ENCODE assay signal across 8 cellular contexts in genomic region chr1:244049969-244050834, GRCh38. TPM values are rescaled to one million over a fixed set of nuclear protein-coding genes. Genes with fewer than 3 reads are reported as not detected.
DNase-seq lines count a peak whose midpoint lies in the region; ATAC-seq and TF ChIP-seq lines count a peak whose summit lies in the region.

No MANE protein-coding gene starts in this region.

- peaks cover 12% of the 10 kb centered on the region for H3K4me1 Mint-ChIP-seq in nephron progenitor cell

- peak overlapping the region; percentile 47 for H3K9ac ChIP-seq in endocrine pancreas (ENCODE audit: control insufficient read depth, insufficient read depth, low read length)

- no peaks in the 10 kb centered on the region for H3K36me3 Mint-ChIP-seq in nephron progenitor cell (ENCODE audit: low read depth)

- peak; percentile 68 for DNase-seq in NCI-H82 (lab: John Stamatoyannopoulos, UW)
- DNase-seq in NCI-H82 treated with DMSO at 0.1 percent for 48 hours (lab: John Stamatoyannopoulos, UW; ENCODE audit: unreplicated experiment) = no peak
- DNase-seq in RPMI7951 (ENCODE audit: low read depth) = peak; percentile 7
- peak; percentile 29 for DNase-seq in nephron progenitor cell
- DNase-seq in NCI-H187 (lab: John Stamatoyannopoulos, UW) = no peak

- no peaks in the 10 kb centered on the region for H3K9me3 Mint-ChIP-seq in nephron progenitor cell

- H3K4me1 ChIP-seq in endocrine pancreas (ENCODE audit: control insufficient read depth, insufficient read depth, low read length) = peaks cover 7% of the 10 kb centered on the region

- no peaks in the 10 kb centered on the region for H3K27me3 ChIP-seq in endocrine pancreas (ENCODE audit: control insufficient read depth, insufficient read depth, low read length)

- H3K9me3 ChIP-seq in endocrine pancreas (ENCODE audit: control insufficient read depth, low read length) = no peaks in the 10 kb centered on the region

- no peak for ATAC-seq in HG02884 (IDR thresholded peaks at IDR 0.05; ENCODE audit: unreplicated experiment)
- no peak for ATAC-seq in GM21576 (IDR thresholded peaks at IDR 0.05; ENCODE audit: unreplicated experiment)

- H3K4me3 Mint-ChIP-seq in nephron progenitor cell = no peak overlapping the region

- no peak for TF ChIP-seq CTCF in nephron progenitor cell (IDR thresholded peaks at IDR 0.05)

- peak overlapping the region; percentile 86 for H3K4me3 ChIP-seq in endocrine pancreas (ENCODE audit: control insufficient read depth, insufficient read depth, low read length)

- peaks cover 5% of the 10 kb centered on the region for H3K36me3 ChIP-seq in endocrine pancreas (ENCODE audit: control insufficient read depth, insufficient read depth, low read length)

- peaks cover 15% of the 10 kb centered on the region for H3K27me3 Mint-ChIP-seq in nephron progenitor cell (ENCODE audit: low read depth, poor library complexity)

- H3K27ac Mint-ChIP-seq in nephron progenitor cell = peak overlapping the region; percentile 99

RNA-seq across cellular contexts. Expression of gene ZBTB18, which starts 0.9 kb away (rescaled TPM):
- total RNA-seq in RPMI7951 (2014; rRNA removed; shearing (Covaris generic)) = 13.6 and 16.5 TPM in 2 replicates

Comparison
In these comparisons a context has a peak if more than half of its experiments do, and no peak if none do; other contexts are left out.
1. DNase-seq: peak in NCI-H82 (single experiment), RPMI7951 (single experiment) and nephron progenitor cell (single experiment); none in NCI-H82 treated with DMSO at 0.1 percent for 48 hours (single experiment) and NCI-H187 (0 of 2).